ENCODE assay signal across 4 cellular contexts in the genomic region with DNA sequence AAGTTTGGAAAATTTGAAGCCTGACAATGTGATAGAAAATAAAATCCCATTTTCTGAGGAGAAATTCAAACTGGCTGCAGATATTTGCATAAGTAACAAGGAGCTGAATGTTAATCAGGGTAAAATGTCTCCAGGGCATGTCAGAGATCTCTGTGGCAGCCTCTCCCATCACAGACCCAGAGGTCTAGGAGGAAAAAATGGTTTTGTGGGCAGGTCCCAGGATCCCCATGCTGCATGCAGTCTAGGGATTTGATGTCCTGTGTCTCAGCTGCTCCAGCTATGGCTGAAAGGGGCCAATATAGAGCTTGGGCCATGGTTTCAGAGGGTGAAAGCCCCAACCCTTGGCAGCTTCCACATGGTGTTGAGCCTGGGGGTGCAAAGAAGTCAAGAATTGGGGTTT.
A peak's percentile ranks its signal among the peaks of the same experiment; 100 is the strongest.
DNase-seq lines count a peak whose midpoint lies in the region; ATAC-seq, FAIRE-seq and TF ChIP-seq lines count a peak whose summit lies in the region.
"Not testable (repeated sequence)": the region's sequence is repeated elsewhere in the genome, so short reads cannot be mapped to it uniquely, and the experiment has no call there.

No MANE protein-coding gene starts in this region.

- H3K4ac ChIP-seq in mesenchymal stem cell (ENCODE audit: low read depth in 1 of 2, low read length in 2 of 2), result not testable (repeated sequence)

- TF ChIP-seq CTCF in A549 (IDR thresholded peaks at IDR 0.05); HEK293 (tag by site-specific recombination; IDR thresholded peaks at IDR 0.05); vagina (IDR thresholded peaks at IDR 0.05): not testable (repeated sequence)

- POLR2A ChIA-PET in A549 (lab: Yijun Ruan, JAX); HEK293 (lab: Yijun Ruan, JAX): not testable (repeated sequence)

- ATAC-seq in A549, result not testable (repeated sequence)

- not testable (repeated sequence) for TF ChIP-seq EP300 in A549 (IDR thresholded peaks at IDR 0.05)

- peaks cover 20% of the 10 kb centered on the region; the same call in 2 of the 3 replicates for H3K9me3 ChIP-seq in A549
- not testable (repeated sequence) for H3K9me3 ChIP-seq in HEK293 (ENCODE audit: control insufficient read depth, insufficient read depth, low read depth, low read length); vagina
- H3K9me3 ChIP-seq in mesenchymal stem cell (ENCODE audit: control insufficient read depth, low read length), result peaks cover 10% of the 10 kb centered on the region

- not testable (repeated sequence) for DNase-seq in A549 (ENCODE audit: low read depth in 1 of 2, low spot score in 1 of 2); mesenchymal stem cell
- peak; percentile 44 to 58 for DNase-seq in vagina (ENCODE audit: extremely low spot score in 2 of 2)

- not testable (repeated sequence) for H3K27me3 ChIP-seq in mesenchymal stem cell (ENCODE audit: control insufficient read depth in 1 of 2, insufficient read depth in 1 of 2, low read length in 2 of 2); vagina

- not testable (repeated sequence) for H3K27ac ChIP-seq in A549; HEK293 (ENCODE audit: extremely low read depth, low read depth, low read length); mesenchymal stem cell (ENCODE audit: low read length, poor library complexity, severe bottlenecking); vagina

- H2AK5ac ChIP-seq in mesenchymal stem cell (ENCODE audit: low read length, severe bottlenecking), result not testable (repeated sequence)

- not testable (repeated sequence) for H3K4me1 ChIP-seq in A549; HEK293 (ENCODE audit: control insufficient read depth, insufficient read depth, low read length); mesenchymal stem cell (ENCODE audit: control insufficient read depth, insufficient read depth, low read depth, low read length); vagina

- not testable (repeated sequence) for H2BK120ac ChIP-seq in mesenchymal stem cell (ENCODE audit: low read depth, low read length)

- H4K8ac ChIP-seq in mesenchymal stem cell (ENCODE audit: low read length), result not testable (repeated sequence)

- not testable (repeated sequence) for H3K23ac ChIP-seq in mesenchymal stem cell (ENCODE audit: low read length in 2 of 2)

- not testable (repeated sequence) for TF ChIP-seq RAD21 in A549 (conservative IDR thresholded peaks at IDR 0.05 in 1 of 2, IDR thresholded peaks at IDR 0.05 in 1 of 2)

- H3K9ac ChIP-seq in mesenchymal stem cell (ENCODE audit: low read length), result not testable (repeated sequence)

- not testable (repeated sequence) for H4K91ac ChIP-seq in mesenchymal stem cell (ENCODE audit: low read length)

- not testable (repeated sequence) for FAIRE-seq in A549 (lab: Jason Lieb, UNC)

- H3K18ac ChIP-seq in mesenchymal stem cell (ENCODE audit: low read depth in 1 of 2, low read length in 2 of 2), result not testable (repeated sequence)

- H3K4me3 ChIP-seq in A549; HEK293 (ENCODE audit: low read depth, low read length); mesenchymal stem cell (ENCODE audit: insufficient read depth in 1 of 2, low read depth in 1 of 2, low read length in 2 of 2); vagina: not testable (repeated sequence)

- H2AFZ ChIP-seq in mesenchymal stem cell (ENCODE audit: low read depth, low read length), result not testable (repeated sequence)

- not testable (repeated sequence) for H2BK12ac ChIP-seq in mesenchymal stem cell (ENCODE audit: low read length in 2 of 2)

- not testable (repeated sequence) for H3K36me3 ChIP-seq in HEK293 (ENCODE audit: control insufficient read depth in 2 of 2, insufficient read depth in 1 of 2, low read length in 2 of 2); mesenchymal stem cell (ENCODE audit: control insufficient read depth in 1 of 2, insufficient read depth in 2 of 2, low read depth in 1 of 2, low read length in 2 of 2); vagina

- not testable (repeated sequence) for TF ChIP-seq POLR2A in A549 (IDR thresholded peaks at IDR 0.05; ENCODE audit: low read length); vagina (IDR thresholded peaks at IDR 0.05)

- intact Hi-C loops in vagina (cut with DNase I), result not testable (repeated sequence)

- H3K79me1 ChIP-seq in mesenchymal stem cell (replicated peaks; ENCODE audit: low read length, poor library complexity, severe bottlenecking), result not testable (repeated sequence)

- peak overlapping the region; percentile 48 for H2BK15ac ChIP-seq in mesenchymal stem cell (ENCODE audit: low read depth, poor library complexity, severe bottlenecking)

- CTCF ChIA-PET in A549 (lab: Yijun Ruan, JAX), result interaction anchor here (0.6 to 2.8 kb wide), 2 partner anchors 10 to 41 kb away, joined by 4 to 13 read pairs; no protein-coding TSS in a partner anchor
- CTCF ChIA-PET in HEK293 (lab: Yijun Ruan, JAX), result not testable (repeated sequence)

- not testable (repeated sequence) for H2BK5ac ChIP-seq in mesenchymal stem cell (ENCODE audit: low read depth, low read length, poor library complexity, severe bottlenecking)

- H3K14ac ChIP-seq in mesenchymal stem cell (ENCODE audit: low read length in 2 of 2), result not testable (repeated sequence)

- H3K4me2 ChIP-seq in A549; mesenchymal stem cell (ENCODE audit: low read length, poor library complexity, severe bottlenecking): not testable (repeated sequence)

TF ChIP-seq in A549, 52 proteins besides CTCF, POLR2A, EP300 and RAD21:
- peak; percentile 52 for TF ChIP-seq ZFP36 (IDR thresholded peaks at IDR 0.05; ENCODE audit: borderline replicate concordance, partially characterized antibody)

TF ChIP-seq in HEK293, 187 proteins besides CTCF, POLR2A, EP300 and RAD21:
- peak; percentile 89 for TF ChIP-seq ZNF585B (tag by site-specific recombination; IDR thresholded peaks at IDR 0.05)
